In the genomic region with DNA sequence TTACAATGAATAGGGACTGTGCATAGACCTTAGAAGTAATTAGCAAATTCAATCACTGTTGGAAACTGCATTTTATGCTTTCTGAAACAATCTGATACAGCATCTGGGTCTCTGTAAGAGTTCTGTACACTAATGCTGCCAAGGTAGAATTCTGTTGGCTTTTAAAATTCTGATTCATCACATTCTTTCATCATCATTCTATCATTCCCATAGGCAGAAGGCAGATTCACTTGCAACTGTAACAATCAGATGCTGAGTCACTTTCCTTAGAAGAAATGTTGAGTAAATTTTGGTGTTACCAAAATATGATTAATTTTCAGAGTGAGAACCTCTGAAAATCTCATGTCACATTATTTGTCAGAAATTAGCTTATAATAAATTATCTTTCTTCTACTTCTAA, we compare ENCODE assay signal across 1 cellular context.
TF ChIP-seq lines count a peak whose summit lies in the region.

No MANE protein-coding gene starts in this region.

TF ChIP-seq in SK-N-SH, 30 proteins besides CTCF, POLR2A, EP300 and RAD21 (continued from another document):
- TF ChIP-seq, protein P1, sequence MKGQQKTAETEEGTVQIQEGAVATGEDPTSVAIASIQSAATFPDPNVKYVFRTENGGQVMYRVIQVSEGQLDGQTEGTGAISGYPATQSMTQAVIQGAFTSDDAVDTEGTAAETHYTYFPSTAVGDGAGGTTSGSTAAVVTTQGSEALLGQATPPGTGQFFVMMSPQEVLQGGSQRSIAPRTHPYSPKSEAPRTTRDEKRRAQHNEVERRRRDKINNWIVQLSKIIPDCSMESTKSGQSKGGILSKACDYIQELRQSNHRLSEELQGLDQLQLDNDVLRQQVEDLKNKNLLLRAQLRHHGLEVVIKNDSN (IDR thresholded peaks at IDR 0.05; ENCODE audit: borderline replicate concordance, low read depth) = no peak
- TF ChIP-seq NRF1 (IDR thresholded peaks at IDR 0.05; ENCODE audit: low read depth, low read length) = no peak
- no peak for TF ChIP-seq MEF2A (IDR thresholded peaks at IDR 0.05; ENCODE audit: borderline replicate concordance, low read depth)
- TF ChIP-seq SMC3 (IDR thresholded peaks at IDR 0.05; ENCODE audit: low read depth, low read length) = no peak
- TF ChIP-seq, protein P2, sequence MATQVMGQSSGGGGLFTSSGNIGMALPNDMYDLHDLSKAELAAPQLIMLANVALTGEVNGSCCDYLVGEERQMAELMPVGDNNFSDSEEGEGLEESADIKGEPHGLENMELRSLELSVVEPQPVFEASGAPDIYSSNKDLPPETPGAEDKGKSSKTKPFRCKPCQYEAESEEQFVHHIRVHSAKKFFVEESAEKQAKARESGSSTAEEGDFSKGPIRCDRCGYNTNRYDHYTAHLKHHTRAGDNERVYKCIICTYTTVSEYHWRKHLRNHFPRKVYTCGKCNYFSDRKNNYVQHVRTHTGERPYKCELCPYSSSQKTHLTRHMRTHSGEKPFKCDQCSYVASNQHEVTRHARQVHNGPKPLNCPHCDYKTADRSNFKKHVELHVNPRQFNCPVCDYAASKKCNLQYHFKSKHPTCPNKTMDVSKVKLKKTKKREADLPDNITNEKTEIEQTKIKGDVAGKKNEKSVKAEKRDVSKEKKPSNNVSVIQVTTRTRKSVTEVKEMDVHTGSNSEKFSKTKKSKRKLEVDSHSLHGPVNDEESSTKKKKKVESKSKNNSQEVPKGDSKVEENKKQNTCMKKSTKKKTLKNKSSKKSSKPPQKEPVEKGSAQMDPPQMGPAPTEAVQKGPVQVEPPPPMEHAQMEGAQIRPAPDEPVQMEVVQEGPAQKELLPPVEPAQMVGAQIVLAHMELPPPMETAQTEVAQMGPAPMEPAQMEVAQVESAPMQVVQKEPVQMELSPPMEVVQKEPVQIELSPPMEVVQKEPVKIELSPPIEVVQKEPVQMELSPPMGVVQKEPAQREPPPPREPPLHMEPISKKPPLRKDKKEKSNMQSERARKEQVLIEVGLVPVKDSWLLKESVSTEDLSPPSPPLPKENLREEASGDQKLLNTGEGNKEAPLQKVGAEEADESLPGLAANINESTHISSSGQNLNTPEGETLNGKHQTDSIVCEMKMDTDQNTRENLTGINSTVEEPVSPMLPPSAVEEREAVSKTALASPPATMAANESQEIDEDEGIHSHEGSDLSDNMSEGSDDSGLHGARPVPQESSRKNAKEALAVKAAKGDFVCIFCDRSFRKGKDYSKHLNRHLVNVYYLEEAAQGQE (IDR thresholded peaks at IDR 0.05; ENCODE audit: low read depth, low read length) = no peak
- peak; percentile 76 for TF ChIP-seq JUND (IDR thresholded peaks at IDR 0.05)
- no peak for TF ChIP-seq GABPA (IDR thresholded peaks at IDR 0.05; ENCODE audit: low read depth)
- TF ChIP-seq MXI1 (IDR thresholded peaks at IDR 0.05; ENCODE audit: low read depth, low read length) = no peak
- TF ChIP-seq, protein P3, sequence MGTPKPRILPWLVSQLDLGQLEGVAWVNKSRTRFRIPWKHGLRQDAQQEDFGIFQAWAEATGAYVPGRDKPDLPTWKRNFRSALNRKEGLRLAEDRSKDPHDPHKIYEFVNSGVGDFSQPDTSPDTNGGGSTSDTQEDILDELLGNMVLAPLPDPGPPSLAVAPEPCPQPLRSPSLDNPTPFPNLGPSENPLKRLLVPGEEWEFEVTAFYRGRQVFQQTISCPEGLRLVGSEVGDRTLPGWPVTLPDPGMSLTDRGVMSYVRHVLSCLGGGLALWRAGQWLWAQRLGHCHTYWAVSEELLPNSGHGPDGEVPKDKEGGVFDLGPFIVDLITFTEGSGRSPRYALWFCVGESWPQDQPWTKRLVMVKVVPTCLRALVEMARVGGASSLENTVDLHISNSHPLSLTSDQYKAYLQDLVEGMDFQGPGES (IDR thresholded peaks at IDR 0.05; ENCODE audit: low read depth, low read length) = no peak
- TF ChIP-seq, protein P4, sequence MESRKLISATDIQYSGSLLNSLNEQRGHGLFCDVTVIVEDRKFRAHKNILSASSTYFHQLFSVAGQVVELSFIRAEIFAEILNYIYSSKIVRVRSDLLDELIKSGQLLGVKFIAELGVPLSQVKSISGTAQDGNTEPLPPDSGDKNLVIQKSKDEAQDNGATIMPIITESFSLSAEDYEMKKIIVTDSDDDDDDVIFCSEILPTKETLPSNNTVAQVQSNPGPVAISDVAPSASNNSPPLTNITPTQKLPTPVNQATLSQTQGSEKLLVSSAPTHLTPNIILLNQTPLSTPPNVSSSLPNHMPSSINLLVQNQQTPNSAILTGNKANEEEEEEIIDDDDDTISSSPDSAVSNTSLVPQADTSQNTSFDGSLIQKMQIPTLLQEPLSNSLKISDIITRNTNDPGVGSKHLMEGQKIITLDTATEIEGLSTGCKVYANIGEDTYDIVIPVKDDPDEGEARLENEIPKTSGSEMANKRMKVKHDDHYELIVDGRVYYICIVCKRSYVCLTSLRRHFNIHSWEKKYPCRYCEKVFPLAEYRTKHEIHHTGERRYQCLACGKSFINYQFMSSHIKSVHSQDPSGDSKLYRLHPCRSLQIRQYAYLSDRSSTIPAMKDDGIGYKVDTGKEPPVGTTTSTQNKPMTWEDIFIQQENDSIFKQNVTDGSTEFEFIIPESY (IDR thresholded peaks at IDR 0.05; ENCODE audit: borderline replicate concordance, low read depth) = no peak
- TF ChIP-seq NFIC (IDR thresholded peaks at IDR 0.05; ENCODE audit: borderline replicate concordance) = peak; percentile 49; the same call in 1 of the 2 replicates
- no peak for TF ChIP-seq SIN3A (IDR thresholded peaks at IDR 0.05; ENCODE audit: borderline replicate concordance, low read depth, low read length)
- TF ChIP-seq FOXM1 (IDR thresholded peaks at IDR 0.05; ENCODE audit: low read depth) = no peak
- TF ChIP-seq FOSL2 (IDR thresholded peaks at IDR 0.05; ENCODE audit: borderline replicate concordance, low read depth) = peak; percentile 92
